In the genomic region with DNA sequence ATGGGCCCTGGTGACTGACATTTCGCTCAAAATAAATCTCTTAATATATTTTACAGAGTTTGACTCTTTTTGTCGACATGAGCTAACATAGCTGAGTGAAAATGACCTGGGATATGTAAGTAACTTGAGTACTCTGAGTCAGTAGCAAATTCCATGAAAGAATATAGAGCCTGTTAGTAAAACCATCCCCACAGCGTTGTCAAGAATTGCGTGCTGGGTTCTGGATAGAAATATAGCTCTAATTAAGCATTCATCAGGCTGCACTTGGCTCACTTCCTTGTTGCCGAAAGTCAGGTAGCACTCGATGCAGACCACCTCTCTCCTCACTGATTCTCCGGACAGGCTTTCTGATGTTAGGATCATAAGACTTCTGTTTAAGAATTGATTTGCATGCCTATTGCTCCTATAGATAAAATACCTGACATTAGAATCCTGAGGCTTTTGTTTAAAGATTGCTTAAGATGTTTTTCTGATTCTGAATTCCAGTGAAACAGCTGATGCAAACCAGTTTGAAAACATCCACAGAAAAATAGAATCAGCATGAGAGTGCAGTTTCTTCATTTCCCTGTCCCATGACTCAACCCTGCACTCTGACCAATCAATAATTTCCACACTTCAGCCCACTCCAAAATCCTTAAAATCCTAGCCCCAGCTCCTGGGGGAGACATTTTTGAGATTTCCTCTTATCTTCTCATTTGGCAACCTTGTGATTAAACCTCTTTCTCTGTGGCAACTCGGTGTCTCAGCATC, we compare ENCODE assay signal across 18 cellular contexts.
DNase-seq lines count a peak whose midpoint lies in the region; ATAC-seq and TF ChIP-seq lines count a peak whose summit lies in the region.
"Had no signal": no experiment of that assay in that cellular context is flagged by ENCODE, and none has a peak within 500 bp of the region (broad histone marks: within the 10 kb centered on the region; RNA-seq: fewer than 3 reads in every experiment).

No MANE protein-coding gene starts in this region.

- no peak overlapping the region for H3K4me3 ChIP-seq in fibroblast of lung (replicated peaks in 1 of 4; ENCODE audit: control extremely low read depth in 1 of 4, insufficient read depth in 1 of 4, low read depth in 3 of 4, low read length in 4 of 4)
- H3K4me3 ChIP-seq in parathyroid adenoma (ENCODE audit: low read depth, low read length): no peak overlapping the region
- H3K4me3 ChIP-seq in right cardiac atrium (ENCODE audit: low read length): no peak overlapping the region

- BruUV-seq in Calu3 (replicated peaks; lab: Mats Ljungman, UMichigan): no TSS peak

- no peaks in the 10 kb centered on the region for H4K20me1 ChIP-seq in fibroblast of lung (ENCODE audit: control insufficient read depth, extremely low read depth, insufficient read depth, low read length)

- peaks cover 6% of the 10 kb centered on the region for H3K36me3 Mint-ChIP-seq in Calu3 (ENCODE audit: insufficient read depth, unreplicated experiment)
- H3K36me3 Mint-ChIP-seq: activated naive CD4-positive, alpha-beta T cell treated with anti-CD3 and anti-CD28 coated beads, Interleukin-2, amount 50 U/mL, for 72 hours; CD8-positive, alpha-beta memory T cell had no signal

- no peak overlapping the region for H2AFZ ChIP-seq in fibroblast of lung (ENCODE audit: low read length)
- peak overlapping the region; percentile 56 for H2AFZ ChIP-seq in parathyroid adenoma

- no peaks in the 10 kb centered on the region for H3K27me3 Mint-ChIP-seq in Calu3 (ENCODE audit: unreplicated experiment)

- H3K79me2 ChIP-seq in fibroblast of lung (ENCODE audit: control insufficient read depth, insufficient read depth, low read length) (no peaks in the 10 kb centered on the region), parathyroid adenoma (no peaks in the 10 kb centered on the region)

- no peaks in the 10 kb centered on the region for H3K4me1 ChIP-seq in fibroblast of lung (ENCODE audit: control insufficient read depth, extremely low read depth, insufficient read depth, low read length)
- no peaks in the 10 kb centered on the region for H3K4me1 ChIP-seq in parathyroid adenoma
- H3K4me1 ChIP-seq in right cardiac atrium (ENCODE audit: control insufficient read depth, insufficient read depth, low read length): no peaks in the 10 kb centered on the region

- no peak overlapping the region for H3K4me2 ChIP-seq in fibroblast of lung (ENCODE audit: extremely low read depth, insufficient read depth, low read length)
- no peak overlapping the region for H3K4me2 ChIP-seq in parathyroid adenoma (ENCODE audit: low read length)

- H3K4me1 Mint-ChIP-seq in Calu3 (ENCODE audit: low read depth, unreplicated experiment): peaks cover 32% of the 10 kb centered on the region
- H3K4me1 Mint-ChIP-seq: CD8-positive, alpha-beta memory T cell had no signal

- no peaks in the 10 kb centered on the region for H3K27me3 ChIP-seq in fibroblast of lung (ENCODE audit: control insufficient read depth, insufficient read depth, low read length)
- H3K27me3 ChIP-seq in parathyroid adenoma (ENCODE audit: control insufficient read depth, insufficient read depth, low read length): no peaks in the 10 kb centered on the region
- no peaks in the 10 kb centered on the region for H3K27me3 ChIP-seq in right cardiac atrium (ENCODE audit: control insufficient read depth, insufficient read depth)

- H3K27ac ChIP-seq in fibroblast of lung (ENCODE audit: insufficient read depth, low read length): peak overlapping the region; percentile 11
- no peak overlapping the region for H3K27ac ChIP-seq in parathyroid adenoma
- H3K27ac ChIP-seq in right cardiac atrium (ENCODE audit: low read length): no peak overlapping the region
- H3K27ac ChIP-seq: RWPE1 had no signal

- peak overlapping the region; percentile 93 for H3K27ac Mint-ChIP-seq in Calu3 (ENCODE audit: unreplicated experiment)
- H3K27ac Mint-ChIP-seq: activated CD8-positive, alpha-beta T cell treated with anti-CD3 and anti-CD28 coated beads, Interleukin-2, amount 10 ng/mL, durations not matched to agents 7 days and 5 days; activated naive CD4-positive, alpha-beta T cell treated with anti-CD3 and anti-CD28 coated beads, Interleukin-2, amount 50 U/mL, for 72 hours had no signal

- no peak overlapping the region for H3K9ac ChIP-seq in fibroblast of lung (ENCODE audit: insufficient read depth, low read length)
- no peak overlapping the region for H3K9ac ChIP-seq in parathyroid adenoma

- WGBS in right cardiac atrium: 74% methylated on average over 8 of the region's 8 CpGs

- CTCF ChIA-PET in Calu3 (lab: Charles Lee): interaction anchor here (0.6 to 1.4 kb wide), 6 partner anchors 8 to 583 kb away, joined by 3 to 4 read pairs (median 3); no protein-coding TSS in a partner anchor

- DNase-seq in Calu3: no peak
- DNase-seq in NCI-H226: peak; percentile 36
- DNase-seq in fibroblast of lung (ENCODE audit: low read depth in 2 of 2): peak; percentile 41 to 83
- DNase-seq in activated CD4-positive, alpha-beta T cell treated with anti-CD3 and anti-CD28 coated beads, Interleukin-2, amount 50 U/mL, for 48 hours: no peak
- DNase-seq in cardiac septum (ENCODE audit: low spot score): no peak
- DNase-seq in right cardiac atrium: no peak
- DNase-seq in stimulated activated naive CD4-positive, alpha-beta T cell (lab: John Stamatoyannopoulos, UW): no peak
- DNase-seq: activated CD8-positive, alpha-beta T cell treated with anti-CD3 and anti-CD28 coated beads, Interleukin-2, amount 10 ng/mL, durations not matched to agents 7 days and 5 days; CD8-positive, alpha-beta memory T cell; hippocampal formation; NCI-H1417 treated with DMSO at 0.1 percent for 48 hours; NCI-H69; posterior cingulate gyrus; stimulated activated CD4-positive, alpha-beta T cell treated with anti-CD3 and anti-CD28 coated beads, Interleukin-4, amount 100 ng/mL, for 4 hours; stimulated activated naive CD8-positive, alpha-beta T cell treated with anti-CD3 and anti-CD28 coated beads, Interleukin-15, Interleukin-2, amounts not matched to agents 100 U/mL and 50 U/mL, for 24 hours had no signal

- no peaks in the 10 kb centered on the region for H3K9me3 Mint-ChIP-seq in Calu3 (ENCODE audit: low read depth, unreplicated experiment)
- H3K9me3 Mint-ChIP-seq: activated naive CD4-positive, alpha-beta T cell treated with anti-CD3 and anti-CD28 coated beads, Interleukin-2, amount 50 U/mL, for 72 hours; CD8-positive, alpha-beta memory T cell had no signal

- TF ChIP-seq CTCF in Calu3 (IDR thresholded peaks at IDR 0.05; ENCODE audit: unreplicated experiment): no peak
- TF ChIP-seq CTCF in fibroblast of lung (conservative IDR thresholded peaks at IDR 0.05 in 1 of 2, IDR thresholded peaks at IDR 0.05 in 1 of 2; ENCODE audit: low read depth in 1 of 2, low read length in 2 of 2): no peak
- TF ChIP-seq CTCF in parathyroid adenoma (IDR thresholded peaks at IDR 0.05): no peak

- H3K4me3 Mint-ChIP-seq in Calu3 (ENCODE audit: low read depth, unreplicated experiment): peak overlapping the region; percentile 60
- H3K4me3 Mint-ChIP-seq: activated CD8-positive, alpha-beta T cell treated with anti-CD3 and anti-CD28 coated beads, Interleukin-2, amount 10 ng/mL, durations not matched to agents 7 days and 5 days; CD8-positive, alpha-beta memory T cell had no signal

- H3K36me3 ChIP-seq in fibroblast of lung (ENCODE audit: control insufficient read depth, insufficient read depth, low read length): no peaks in the 10 kb centered on the region
- H3K36me3 ChIP-seq in parathyroid adenoma (ENCODE audit: control insufficient read depth, insufficient read depth, low read length): no peaks in the 10 kb centered on the region

- ATAC-seq in right cardiac atrium: no peak
- ATAC-seq: activated CD8-positive, alpha-beta T cell treated with anti-CD3 and anti-CD28 coated beads, Interleukin-2, amount 10 ng/mL, durations not matched to agents 7 days and 5 days; activated naive CD4-positive, alpha-beta T cell treated with anti-CD3 and anti-CD28 coated beads, Interleukin-2, amount 50 U/mL, for 72 hours; stimulated activated naive CD8-positive, alpha-beta T cell treated with anti-CD3 and anti-CD28 coated beads, Interleukin-15, Interleukin-2, amounts not matched to agents 100 U/mL and 50 U/mL, for 24 hours had no signal

- H3K9me3 ChIP-seq in fibroblast of lung (ENCODE audit: control insufficient read depth, insufficient read depth, low read depth, low read length) (no peaks in the 10 kb centered on the region), parathyroid adenoma (ENCODE audit: control insufficient read depth, low read length) (no peaks in the 10 kb centered on the region), right cardiac atrium (ENCODE audit: control insufficient read depth, low read length) (no peaks in the 10 kb centered on the region)

- intact Hi-C loops in Calu3 (cut with micrococcal nuclease; ENCODE audit: unreplicated experiment) (loop anchor here (10.0 kb wide), 1 partner anchor 113 kb away; no protein-coding TSS in a partner anchor), cardiac septum (cut with DNase I) (no loop called here), right cardiac atrium (cut with DNase I) (no loop called here)

Comparison
In these comparisons a context has a peak if more than half of its experiments do, and no peak if none do; other contexts are left out.
1. DNase-seq: peak in NCI-H226 (single experiment) and fibroblast of lung (2 of 2); none in Calu3 (single experiment), activated CD4-positive, alpha-beta T cell treated with anti-CD3 and anti-CD28 coated beads, Interleukin-2, amount 50 U/mL, for 48 hours (0 of 2), cardiac septum (single experiment), right cardiac atrium (0 of 3) and stimulated activated naive CD4-positive, alpha-beta T cell (0 of 6).